ENCODE assay signal across 7 cellular contexts in the genomic region with DNA sequence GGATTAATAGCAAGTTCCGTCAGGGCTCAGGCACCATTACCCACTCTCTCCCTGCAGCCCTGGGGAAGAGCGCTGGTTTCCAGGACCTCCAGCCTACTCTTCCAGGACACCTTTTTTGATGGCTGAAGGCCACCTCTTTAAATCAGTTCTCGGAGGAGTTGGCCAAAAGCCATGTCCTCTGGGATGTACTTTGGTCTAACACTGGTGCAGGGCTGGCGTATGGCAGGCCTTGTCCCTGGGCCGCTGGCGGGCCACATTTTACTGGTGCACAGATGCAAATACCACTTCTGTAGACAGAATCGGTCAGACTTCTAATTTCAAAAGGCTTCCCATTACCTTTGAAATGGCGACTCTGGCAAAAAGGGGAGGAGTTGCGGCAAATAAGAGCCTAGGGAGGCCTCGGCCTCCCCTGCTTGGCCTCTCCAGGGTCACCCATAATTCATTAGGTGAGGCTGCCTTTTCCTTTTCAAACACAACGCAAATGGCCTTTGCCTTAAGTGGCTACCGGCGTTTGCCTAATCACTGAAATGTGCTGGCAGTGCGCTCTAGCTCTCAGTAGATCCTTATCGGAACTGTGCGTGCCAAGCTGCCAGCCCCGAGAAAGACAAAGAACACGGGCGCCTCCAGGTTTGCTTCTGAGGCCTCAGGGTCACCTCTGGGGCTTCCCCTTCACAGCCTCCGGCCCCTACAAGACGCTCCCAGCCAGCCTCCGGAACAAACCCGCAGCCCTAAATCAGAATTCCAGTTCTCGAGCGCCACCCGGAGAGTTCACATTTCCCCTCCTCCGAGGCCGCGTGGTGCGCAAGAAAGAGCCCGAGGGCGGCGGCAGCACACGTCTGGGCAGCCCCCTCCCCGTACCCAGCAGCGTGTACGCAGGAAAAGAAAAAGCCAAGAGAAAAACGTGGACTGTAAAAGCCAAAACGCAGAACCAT.
DNase-seq lines count a peak whose midpoint lies in the region; ATAC-seq and TF ChIP-seq lines count a peak whose summit lies in the region.

No MANE protein-coding gene starts in this region.

- no peak for TF ChIP-seq POLR2A in heart left ventricle (IDR thresholded peaks at IDR 0.05)

- H3K4me3 Mint-ChIP-seq in activated T-cell treated with anti-CD3 and anti-CD28 coated beads, Interleukin-2, amount 50 U/mL, for 4 hours = peak overlapping the region; percentile 89

- H3K36me3 ChIP-seq in heart left ventricle = no peaks in the 10 kb centered on the region
- H3K36me3 ChIP-seq in skeletal muscle satellite cell (ENCODE audit: insufficient read depth, low read length) = no peaks in the 10 kb centered on the region

- H3K9me3 ChIP-seq in heart left ventricle = no peaks in the 10 kb centered on the region
- H3K9me3 ChIP-seq in skeletal muscle satellite cell (replicated peaks; ENCODE audit: low read length) = no peaks in the 10 kb centered on the region

- ATAC-seq in activated T-cell treated with anti-CD3 and anti-CD28 coated beads, Interleukin-2, amount 50 U/mL, for 4 hours = peak; percentile 9 to 12
- ATAC-seq in heart left ventricle (no peak), GM19351 (IDR thresholded peaks at IDR 0.05; ENCODE audit: unreplicated experiment) (no peak)

- TF ChIP-seq CTCF in GM20000 (IDR thresholded peaks at IDR 0.05; ENCODE audit: extremely low read depth, missing control alignments) = no peak
- TF ChIP-seq CTCF in heart left ventricle (IDR thresholded peaks at IDR 0.05) = no peak

- peak overlapping the region; percentile 84 to 99 (median 94) for H3K27ac ChIP-seq in heart left ventricle

- peaks cover 0 to 43% (median 22%) of the 10 kb centered on the region in 12 donors for H3K4me1 ChIP-seq in heart left ventricle
- H3K4me1 ChIP-seq in skeletal muscle satellite cell (ENCODE audit: control insufficient read depth, insufficient read depth, low read length) = peaks cover 35% of the 10 kb centered on the region

- H3K9me3 Mint-ChIP-seq in activated T-cell treated with anti-CD3 and anti-CD28 coated beads, Interleukin-2, amount 50 U/mL, for 4 hours = no peaks in the 10 kb centered on the region

- H3K4me1 Mint-ChIP-seq in activated T-cell treated with anti-CD3 and anti-CD28 coated beads, Interleukin-2, amount 50 U/mL, for 4 hours (ENCODE audit: low read depth) = peaks cover 42% of the 10 kb centered on the region

- intact Hi-C loops in heart left ventricle (cut with DNase I) = loop anchor here in 7 of 10 donors (2.0 to 10.0 kb wide), 9 partner anchors 65 to 439 kb away; partner anchors contain the start of gene BCOR (in 1 of the 7)

- DNase-seq in GM20000 (ENCODE audit: low spot score) (peak; percentile 52), NOMO-1 treated with dmso at 0.1 percent for 144 hours (lab: John Stamatoyannopoulos, UW; ENCODE audit: unreplicated experiment) (peak; percentile 24), heart left ventricle (peak in 4 of 5 donors; percentile 34 to 58 (median 44)), cortex of kidney (lab: John Stamatoyannopoulos, UW) (no peak)
- peak; percentile 48 for DNase-seq in activated T-cell treated with anti-CD3 and anti-CD28 coated beads, Interleukin-2, amount 50 U/mL, for 4 hours

- WGBS in heart left ventricle, 4 donors = 27 to 46% (median 37%) methylated on average over 37 to 39 of the region's 39 CpGs

- peak overlapping the region; percentile 84 for H3K4me2 ChIP-seq in skeletal muscle satellite cell (ENCODE audit: low read length)

- H3K36me3 Mint-ChIP-seq in activated T-cell treated with anti-CD3 and anti-CD28 coated beads, Interleukin-2, amount 50 U/mL, for 4 hours (ENCODE audit: insufficient read depth) = no peaks in the 10 kb centered on the region

- H3K27me3 ChIP-seq in heart left ventricle (peaks cover 0 to 86% (median 0%) of the 10 kb centered on the region in 9 donors), skeletal muscle satellite cell (ENCODE audit: control insufficient read depth, insufficient read depth, low read length) (peaks cover 7% of the 10 kb centered on the region)

- no peaks in the 10 kb centered on the region for H3K27me3 Mint-ChIP-seq in activated T-cell treated with anti-CD3 and anti-CD28 coated beads, Interleukin-2, amount 50 U/mL, for 4 hours (ENCODE audit: low read depth)

- H3K4me3 ChIP-seq in heart left ventricle (peak overlapping the region in 8 of 12 donors; percentile 59 to 79 (median 62)), skeletal muscle satellite cell (ENCODE audit: low read length) (peak overlapping the region; percentile 72)

- peak overlapping the region; percentile 83 for H3K9ac ChIP-seq in skeletal muscle satellite cell (ENCODE audit: low read depth, low read length)

Comparison
In these comparisons a context has a peak if more than half of its experiments do, and no peak if none do; other contexts are left out.
1. ATAC-seq: peak in activated T-cell treated with anti-CD3 and anti-CD28 coated beads, Interleukin-2, amount 50 U/mL, for 4 hours (2 of 2); none in heart left ventricle (0 of 4) and GM19351 (single experiment).